In the genomic region with DNA sequence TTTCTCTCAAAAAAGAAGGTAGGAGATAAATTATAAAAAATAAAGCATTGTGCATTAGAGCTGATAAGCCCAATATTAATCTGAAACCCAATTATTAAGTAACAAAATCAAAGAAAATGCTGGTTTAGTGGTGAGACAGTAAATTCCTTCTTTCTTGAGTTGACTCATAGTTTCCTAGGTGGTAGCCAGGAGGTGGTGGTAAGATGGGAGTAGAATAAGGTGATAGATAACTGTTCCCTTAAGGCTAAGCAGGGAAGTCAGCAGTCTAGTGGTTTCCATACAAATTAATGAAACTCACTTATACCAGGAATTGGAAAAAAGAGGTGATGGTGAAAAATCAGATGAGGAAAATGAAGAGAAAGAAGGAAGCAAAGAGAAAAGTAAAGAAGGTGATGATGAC, we compare ENCODE assay signal across 16 cellular contexts. TPM values are rescaled to one million over a fixed set of nuclear protein-coding genes. Genes with fewer than 3 reads are reported as not detected.
DNase-seq lines count a peak whose midpoint lies in the region; ATAC-seq and TF ChIP-seq lines count a peak whose summit lies in the region.
"Had no signal": no experiment of that assay in that cellular context is flagged by ENCODE, and none has a peak within 500 bp of the region (broad histone marks: within the 10 kb centered on the region; RNA-seq: fewer than 3 reads in every experiment).

No MANE protein-coding gene starts in this region.

- no peak overlapping the region for H3K27ac ChIP-seq in foreskin keratinocyte
- H3K27ac ChIP-seq in hepatocyte = no peak overlapping the region
- H3K27ac ChIP-seq: C4-2B had no signal

- TF ChIP-seq CTCF in choroid plexus epithelial cell (conservative IDR thresholded peaks at IDR 0.05; ENCODE audit: low read depth, low read length) (no peak), foreskin keratinocyte (conservative IDR thresholded peaks at IDR 0.05) (no peak), hepatocyte (IDR thresholded peaks at IDR 0.05; ENCODE audit: poor library complexity) (no peak)

- no peak overlapping the region for H3K4me2 ChIP-seq in hepatocyte

- H3K9me2 ChIP-seq in hepatocyte (replicated peaks; ENCODE audit: insufficient read depth) = no peaks in the 10 kb centered on the region

- no peak overlapping the region for H2AFZ ChIP-seq in hepatocyte

- no peaks in the 10 kb centered on the region for H4K20me1 ChIP-seq in hepatocyte (ENCODE audit: insufficient read depth, poor library complexity, severe bottlenecking)

- DNase-seq in M059J (ENCODE audit: low read depth) = peak; percentile 48
- DNase-seq in choroid plexus epithelial cell (ENCODE audit: low read depth) = peak; percentile 16
- no peak for DNase-seq in foreskin keratinocyte
- DNase-seq in SKM-1 treated with dmso at 0.1 percent for 144 hours (lab: John Stamatoyannopoulos, UW; ENCODE audit: unreplicated experiment) = no peak
- DNase-seq in hepatocyte (ENCODE audit: low spot score) = no peak
- DNase-seq in DMS53 treated with DMSO at 0.1 percent for 48 hours (lab: John Stamatoyannopoulos, UW; ENCODE audit: unreplicated experiment) = no peak
- DNase-seq: AML-193; CD4-positive, alpha-beta T cell; DMS153; DMS79 treated with DMSO at 0.1 percent for 48 hours; GF-D8; IMR-90 had no signal

- no peaks in the 10 kb centered on the region for H3K36me3 ChIP-seq in hepatocyte (replicated peaks; ENCODE audit: insufficient read depth, low read depth)

- no peaks in the 10 kb centered on the region for H3K79me2 ChIP-seq in hepatocyte

- H3K4me3 ChIP-seq in choroid plexus epithelial cell (ENCODE audit: low read depth, low read length) (no peak overlapping the region), hepatocyte (no peak overlapping the region)
- H3K4me3 ChIP-seq: HAP-1, K562 had no signal

- H3K9me3 ChIP-seq in hepatocyte (ENCODE audit: low read depth) = no peaks in the 10 kb centered on the region
- H3K9me3 ChIP-seq: HAP-1 had no signal

- H3K4me1 ChIP-seq in foreskin keratinocyte (peaks cover 10% of the 10 kb centered on the region), hepatocyte (ENCODE audit: insufficient read depth) (no peaks in the 10 kb centered on the region)
- H3K4me1 ChIP-seq: HAP-1 had no signal

- ATAC-seq in foreskin keratinocyte (peak; percentile 18), GM21526 (IDR thresholded peaks at IDR 0.05; ENCODE audit: low FRiP score, unreplicated experiment) (no peak)
- ATAC-seq: K562 had no signal

- H3K27me3 ChIP-seq in foreskin keratinocyte (no peaks in the 10 kb centered on the region), hepatocyte (no peaks in the 10 kb centered on the region)

RNA-seq across cellular contexts. Expression of a gene that starts 23.2 kb away (rescaled TPM):
- 13.2 and 18.1 TPM in 2 replicates for total RNA-seq in M059J (2014; rRNA removed; shearing (Covaris generic))
- 14.9 and 15.7 TPM in 2 replicates for total RNA-seq in foreskin keratinocyte
- 4.0 and 4.7 TPM in 2 replicates for polyA plus RNA-seq in foreskin keratinocyte
- 29.8 and 30.6 TPM in 2 replicates for total RNA-seq in hepatocyte
- polyA plus RNA-seq in hepatocyte = 12.0 and 15.8 TPM in 2 replicates

RNA-seq across cellular contexts. Expression of a gene that starts 31.6 kb away (rescaled TPM):
- 7.6 and 11.5 TPM in 2 replicates for total RNA-seq in M059J (2014; rRNA removed; shearing (Covaris generic))
- total RNA-seq in foreskin keratinocyte = 21.6 and 24.1 TPM in 2 replicates
- 11.9 and 15.3 TPM in 2 replicates for polyA plus RNA-seq in foreskin keratinocyte
- total RNA-seq in hepatocyte = 0.64 and 3.5 TPM in 2 replicates
- 0.79 and 1.0 TPM in 2 replicates for polyA plus RNA-seq in hepatocyte

RNA-seq across cellular contexts. Expression of a gene that starts 31.6 kb away (rescaled TPM):
- 2.5 and 2.6 TPM in 2 replicates for total RNA-seq in M059J (2014; rRNA removed; shearing (Covaris generic))
- 3.8 and 5.5 TPM in 2 replicates for total RNA-seq in foreskin keratinocyte
- polyA plus RNA-seq in foreskin keratinocyte = 1.1 and 1.9 TPM in 2 replicates
- total RNA-seq in hepatocyte = 6.8 and 7.6 TPM in 2 replicates
- polyA plus RNA-seq in hepatocyte = 2.9 and 3.7 TPM in 2 replicates

RNA-seq across cellular contexts. Expression of a gene that starts 52.4 kb away (rescaled TPM):
- total RNA-seq in M059J (2014; rRNA removed; shearing (Covaris generic)) = 0.12 and 0.47 TPM in 2 replicates
- total RNA-seq in foreskin keratinocyte (0.03 and 0.04 TPM in 2 replicates), hepatocyte (68.2 and 74.9 TPM in 2 replicates)
- polyA plus RNA-seq in foreskin keratinocyte (0.02 TPM in 1 of 2 replicates, not detected in the other), hepatocyte (81.2 and 88.3 TPM in 2 replicates)
- polyA plus RNA-seq: IMR-90 had no signal

Comparison
In these comparisons a context has a peak if more than half of its experiments do, and no peak if none do; other contexts are left out.
1. DNase-seq: peak in M059J (single experiment) and choroid plexus epithelial cell (single experiment); none in foreskin keratinocyte (0 of 2), SKM-1 treated with dmso at 0.1 percent for 144 hours (single experiment), hepatocyte (single experiment) and DMS53 treated with DMSO at 0.1 percent for 48 hours (single experiment).